ENCODE assay signal across 2 cellular contexts in the genomic region with DNA sequence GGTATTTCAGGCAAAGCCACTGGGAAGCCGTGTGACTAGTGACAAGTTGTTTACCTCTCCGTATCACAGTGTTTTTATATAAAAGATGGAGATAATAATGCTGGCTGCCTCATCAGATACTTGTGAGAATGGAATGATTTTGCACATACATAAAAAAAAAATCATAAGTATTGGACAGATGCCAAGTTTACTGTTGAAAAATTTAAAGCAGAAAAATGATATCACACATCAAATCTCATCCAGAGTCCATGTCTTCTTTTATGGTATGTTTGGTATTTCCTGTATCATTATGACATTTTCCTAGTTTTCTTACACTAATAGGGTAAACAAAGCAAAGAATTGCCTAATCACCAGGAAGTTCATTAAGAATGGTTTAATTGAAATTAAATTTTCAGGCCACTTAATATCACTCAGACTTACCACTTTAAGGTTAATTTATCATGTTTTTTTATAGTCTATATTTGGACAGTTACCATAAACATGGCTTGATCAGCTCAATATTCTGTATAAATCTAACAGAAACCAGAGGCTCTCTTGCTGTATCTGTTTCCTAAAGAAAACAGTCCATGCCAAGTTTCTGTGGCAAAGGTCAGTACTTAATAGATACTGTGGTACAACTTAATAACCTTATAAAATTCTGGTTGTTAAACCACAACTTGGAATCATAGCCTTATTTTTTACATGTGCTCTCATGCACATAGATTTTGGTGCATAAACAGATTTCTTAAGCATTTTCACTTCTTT.
A peak's percentile ranks its signal among the peaks of the same experiment; 100 is the strongest.
TF ChIP-seq lines count a peak whose summit lies in the region.

No MANE protein-coding gene starts in this region.

TF ChIP-seq in HEK293, 187 proteins besides CTCF, POLR2A, EP300 and RAD21:
- TF ChIP-seq, protein P1, sequence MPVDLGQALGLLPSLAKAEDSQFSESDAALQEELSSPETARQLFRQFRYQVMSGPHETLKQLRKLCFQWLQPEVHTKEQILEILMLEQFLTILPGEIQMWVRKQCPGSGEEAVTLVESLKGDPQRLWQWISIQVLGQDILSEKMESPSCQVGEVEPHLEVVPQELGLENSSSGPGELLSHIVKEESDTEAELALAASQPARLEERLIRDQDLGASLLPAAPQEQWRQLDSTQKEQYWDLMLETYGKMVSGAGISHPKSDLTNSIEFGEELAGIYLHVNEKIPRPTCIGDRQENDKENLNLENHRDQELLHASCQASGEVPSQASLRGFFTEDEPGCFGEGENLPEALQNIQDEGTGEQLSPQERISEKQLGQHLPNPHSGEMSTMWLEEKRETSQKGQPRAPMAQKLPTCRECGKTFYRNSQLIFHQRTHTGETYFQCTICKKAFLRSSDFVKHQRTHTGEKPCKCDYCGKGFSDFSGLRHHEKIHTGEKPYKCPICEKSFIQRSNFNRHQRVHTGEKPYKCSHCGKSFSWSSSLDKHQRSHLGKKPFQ (tag by site-specific recombination; IDR thresholded peaks at IDR 0.05): no peak
- TF ChIP-seq, protein P2, sequence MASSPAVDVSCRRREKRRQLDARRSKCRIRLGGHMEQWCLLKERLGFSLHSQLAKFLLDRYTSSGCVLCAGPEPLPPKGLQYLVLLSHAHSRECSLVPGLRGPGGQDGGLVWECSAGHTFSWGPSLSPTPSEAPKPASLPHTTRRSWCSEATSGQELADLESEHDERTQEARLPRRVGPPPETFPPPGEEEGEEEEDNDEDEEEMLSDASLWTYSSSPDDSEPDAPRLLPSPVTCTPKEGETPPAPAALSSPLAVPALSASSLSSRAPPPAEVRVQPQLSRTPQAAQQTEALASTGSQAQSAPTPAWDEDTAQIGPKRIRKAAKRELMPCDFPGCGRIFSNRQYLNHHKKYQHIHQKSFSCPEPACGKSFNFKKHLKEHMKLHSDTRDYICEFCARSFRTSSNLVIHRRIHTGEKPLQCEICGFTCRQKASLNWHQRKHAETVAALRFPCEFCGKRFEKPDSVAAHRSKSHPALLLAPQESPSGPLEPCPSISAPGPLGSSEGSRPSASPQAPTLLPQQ (tag by site-specific recombination; IDR thresholded peaks at IDR 0.05): 0 out of 2 replicates have a peak, but pooled peaks have one; percentile 31
- no peak for TF ChIP-seq ZNF768 (tag by site-specific recombination; IDR thresholded peaks at IDR 0.05)
- TF ChIP-seq ZNF132 (tag by site-specific recombination; IDR thresholded peaks at IDR 0.05; ENCODE audit: borderline replicate concordance): no peak
- no peak for TF ChIP-seq ZNF211 (tag by site-specific recombination; IDR thresholded peaks at IDR 0.05; ENCODE audit: low read depth)
- no peak for TF ChIP-seq ZNF623 (tag by site-specific recombination; IDR thresholded peaks at IDR 0.05)
- TF ChIP-seq ZNF530 (tag by site-specific recombination; IDR thresholded peaks at IDR 0.05; ENCODE audit: low read depth): no peak
- TF ChIP-seq, protein P3, sequence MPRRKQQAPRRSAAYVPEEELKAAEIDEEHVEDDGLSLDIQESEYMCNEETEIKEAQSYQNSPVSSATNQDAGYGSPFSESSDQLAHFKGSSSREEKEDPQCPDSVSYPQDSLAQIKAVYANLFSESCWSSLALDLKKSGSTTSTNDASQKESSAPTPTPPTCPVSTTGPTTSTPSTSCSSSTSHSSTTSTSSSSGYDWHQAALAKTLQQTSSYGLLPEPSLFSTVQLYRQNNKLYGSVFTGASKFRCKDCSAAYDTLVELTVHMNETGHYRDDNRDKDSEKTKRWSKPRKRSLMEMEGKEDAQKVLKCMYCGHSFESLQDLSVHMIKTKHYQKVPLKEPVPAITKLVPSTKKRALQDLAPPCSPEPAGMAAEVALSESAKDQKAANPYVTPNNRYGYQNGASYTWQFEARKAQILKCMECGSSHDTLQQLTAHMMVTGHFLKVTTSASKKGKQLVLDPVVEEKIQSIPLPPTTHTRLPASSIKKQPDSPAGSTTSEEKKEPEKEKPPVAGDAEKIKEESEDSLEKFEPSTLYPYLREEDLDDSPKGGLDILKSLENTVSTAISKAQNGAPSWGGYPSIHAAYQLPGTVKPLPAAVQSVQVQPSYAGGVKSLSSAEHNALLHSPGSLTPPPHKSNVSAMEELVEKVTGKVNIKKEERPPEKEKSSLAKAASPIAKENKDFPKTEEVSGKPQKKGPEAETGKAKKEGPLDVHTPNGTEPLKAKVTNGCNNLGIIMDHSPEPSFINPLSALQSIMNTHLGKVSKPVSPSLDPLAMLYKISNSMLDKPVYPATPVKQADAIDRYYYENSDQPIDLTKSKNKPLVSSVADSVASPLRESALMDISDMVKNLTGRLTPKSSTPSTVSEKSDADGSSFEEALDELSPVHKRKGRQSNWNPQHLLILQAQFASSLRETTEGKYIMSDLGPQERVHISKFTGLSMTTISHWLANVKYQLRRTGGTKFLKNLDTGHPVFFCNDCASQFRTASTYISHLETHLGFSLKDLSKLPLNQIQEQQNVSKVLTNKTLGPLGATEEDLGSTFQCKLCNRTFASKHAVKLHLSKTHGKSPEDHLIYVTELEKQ (tag by site-specific recombination; IDR thresholded peaks at IDR 0.05; ENCODE audit: borderline replicate concordance): no peak

TF ChIP-seq in SK-N-SH, 30 proteins besides CTCF, POLR2A, EP300 and RAD21:
- no peak for TF ChIP-seq REST (IDR thresholded peaks at IDR 0.05; ENCODE audit: low read depth, low read length)
- TF ChIP-seq RFX5 (IDR thresholded peaks at IDR 0.05; ENCODE audit: low read length): no peak
- peak; percentile 24; the same call in 1 of the 2 replicates for TF ChIP-seq RXRA (IDR thresholded peaks at IDR 0.05; ENCODE audit: borderline replicate concordance, low read depth)
- TF ChIP-seq IRF3 (IDR thresholded peaks at IDR 0.05; ENCODE audit: low read depth, low read length): no peak
- no peak for TF ChIP-seq RCOR1 (IDR thresholded peaks at IDR 0.05; ENCODE audit: low read length)
- TF ChIP-seq TCF12 (IDR thresholded peaks at IDR 0.05): peak; percentile 95
- TF ChIP-seq TEAD4 (IDR thresholded peaks at IDR 0.05; ENCODE audit: borderline replicate concordance, insufficient read depth): peak; percentile 77
- TF ChIP-seq, protein P4, sequence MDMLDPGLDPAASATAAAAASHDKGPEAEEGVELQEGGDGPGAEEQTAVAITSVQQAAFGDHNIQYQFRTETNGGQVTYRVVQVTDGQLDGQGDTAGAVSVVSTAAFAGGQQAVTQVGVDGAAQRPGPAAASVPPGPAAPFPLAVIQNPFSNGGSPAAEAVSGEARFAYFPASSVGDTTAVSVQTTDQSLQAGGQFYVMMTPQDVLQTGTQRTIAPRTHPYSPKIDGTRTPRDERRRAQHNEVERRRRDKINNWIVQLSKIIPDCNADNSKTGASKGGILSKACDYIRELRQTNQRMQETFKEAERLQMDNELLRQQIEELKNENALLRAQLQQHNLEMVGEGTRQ (IDR thresholded peaks at IDR 0.05; ENCODE audit: borderline replicate concordance, low read depth, low read length): no peak
- no peak for TF ChIP-seq MXI1 (IDR thresholded peaks at IDR 0.05; ENCODE audit: low read depth, low read length)
- no peak for TF ChIP-seq SMC3 (IDR thresholded peaks at IDR 0.05; ENCODE audit: low read depth, low read length)
- TF ChIP-seq SIN3A (IDR thresholded peaks at IDR 0.05; ENCODE audit: borderline replicate concordance, low read depth, low read length): no peak
- TF ChIP-seq FOXM1 (IDR thresholded peaks at IDR 0.05; ENCODE audit: low read depth): peak; percentile 78; the same call in 1 of the 2 replicates
- no peak for TF ChIP-seq EZH2phosphoT487 (IDR thresholded peaks at IDR 0.05; ENCODE audit: borderline replicate concordance, low read depth)
- TF ChIP-seq FOXJ3 (CRISPR knock-in tag; IDR thresholded peaks at IDR 0.05): no peak
- TF ChIP-seq MEF2A (IDR thresholded peaks at IDR 0.05; ENCODE audit: borderline replicate concordance, low read depth): peak; percentile 72
- peak; percentile 52; the same call in 1 of the 2 replicates for TF ChIP-seq POLR2AphosphoS5 (IDR thresholded peaks at IDR 0.05; ENCODE audit: low read depth, low read length)
- peak; percentile 81 for TF ChIP-seq NFIC (IDR thresholded peaks at IDR 0.05; ENCODE audit: borderline replicate concordance)
- TF ChIP-seq GATA2 (CRISPR knock-in tag; IDR thresholded peaks at IDR 0.05): no peak
- TF ChIP-seq JUND (IDR thresholded peaks at IDR 0.05): no peak; the same call in none of the 2 replicates
- no peak for TF ChIP-seq GABPA (IDR thresholded peaks at IDR 0.05; ENCODE audit: low read depth)
- TF ChIP-seq TAF1 (IDR thresholded peaks at IDR 0.05; ENCODE audit: borderline replicate concordance, low read depth, low read length): no peak
- no peak for TF ChIP-seq YY1 (IDR thresholded peaks at IDR 0.05; ENCODE audit: low read depth)
- TF ChIP-seq, protein P5, sequence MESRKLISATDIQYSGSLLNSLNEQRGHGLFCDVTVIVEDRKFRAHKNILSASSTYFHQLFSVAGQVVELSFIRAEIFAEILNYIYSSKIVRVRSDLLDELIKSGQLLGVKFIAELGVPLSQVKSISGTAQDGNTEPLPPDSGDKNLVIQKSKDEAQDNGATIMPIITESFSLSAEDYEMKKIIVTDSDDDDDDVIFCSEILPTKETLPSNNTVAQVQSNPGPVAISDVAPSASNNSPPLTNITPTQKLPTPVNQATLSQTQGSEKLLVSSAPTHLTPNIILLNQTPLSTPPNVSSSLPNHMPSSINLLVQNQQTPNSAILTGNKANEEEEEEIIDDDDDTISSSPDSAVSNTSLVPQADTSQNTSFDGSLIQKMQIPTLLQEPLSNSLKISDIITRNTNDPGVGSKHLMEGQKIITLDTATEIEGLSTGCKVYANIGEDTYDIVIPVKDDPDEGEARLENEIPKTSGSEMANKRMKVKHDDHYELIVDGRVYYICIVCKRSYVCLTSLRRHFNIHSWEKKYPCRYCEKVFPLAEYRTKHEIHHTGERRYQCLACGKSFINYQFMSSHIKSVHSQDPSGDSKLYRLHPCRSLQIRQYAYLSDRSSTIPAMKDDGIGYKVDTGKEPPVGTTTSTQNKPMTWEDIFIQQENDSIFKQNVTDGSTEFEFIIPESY (IDR thresholded peaks at IDR 0.05; ENCODE audit: borderline replicate concordance, low read depth): no peak
- TF ChIP-seq, protein P6, sequence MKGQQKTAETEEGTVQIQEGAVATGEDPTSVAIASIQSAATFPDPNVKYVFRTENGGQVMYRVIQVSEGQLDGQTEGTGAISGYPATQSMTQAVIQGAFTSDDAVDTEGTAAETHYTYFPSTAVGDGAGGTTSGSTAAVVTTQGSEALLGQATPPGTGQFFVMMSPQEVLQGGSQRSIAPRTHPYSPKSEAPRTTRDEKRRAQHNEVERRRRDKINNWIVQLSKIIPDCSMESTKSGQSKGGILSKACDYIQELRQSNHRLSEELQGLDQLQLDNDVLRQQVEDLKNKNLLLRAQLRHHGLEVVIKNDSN (IDR thresholded peaks at IDR 0.05; ENCODE audit: borderline replicate concordance, low read depth): no peak
- TF ChIP-seq, protein P7, sequence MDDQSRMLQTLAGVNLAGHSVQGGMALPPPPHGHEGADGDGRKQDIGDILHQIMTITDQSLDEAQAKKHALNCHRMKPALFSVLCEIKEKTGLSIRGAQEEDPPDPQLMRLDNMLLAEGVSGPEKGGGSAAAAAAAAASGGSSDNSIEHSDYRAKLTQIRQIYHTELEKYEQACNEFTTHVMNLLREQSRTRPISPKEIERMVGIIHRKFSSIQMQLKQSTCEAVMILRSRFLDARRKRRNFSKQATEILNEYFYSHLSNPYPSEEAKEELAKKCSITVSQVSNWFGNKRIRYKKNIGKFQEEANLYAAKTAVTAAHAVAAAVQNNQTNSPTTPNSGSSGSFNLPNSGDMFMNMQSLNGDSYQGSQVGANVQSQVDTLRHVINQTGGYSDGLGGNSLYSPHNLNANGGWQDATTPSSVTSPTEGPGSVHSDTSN (IDR thresholded peaks at IDR 0.05): peak; percentile 79
- no peak; the same call in 1 of the 2 replicates for TF ChIP-seq MAX (IDR thresholded peaks at IDR 0.05; ENCODE audit: low read depth)
- no peak for TF ChIP-seq NRF1 (IDR thresholded peaks at IDR 0.05; ENCODE audit: low read depth, low read length)
- TF ChIP-seq CHD2 (IDR thresholded peaks at IDR 0.05; ENCODE audit: low read length, partially characterized antibody): no peak
- no peak; the same call in 1 of the 2 replicates for TF ChIP-seq FOSL2 (IDR thresholded peaks at IDR 0.05; ENCODE audit: borderline replicate concordance, low read depth)
- no peak for TF ChIP-seq ELF1 (IDR thresholded peaks at IDR 0.05)
